ENCODE assay signal across 9 cellular contexts in the genomic region with DNA sequence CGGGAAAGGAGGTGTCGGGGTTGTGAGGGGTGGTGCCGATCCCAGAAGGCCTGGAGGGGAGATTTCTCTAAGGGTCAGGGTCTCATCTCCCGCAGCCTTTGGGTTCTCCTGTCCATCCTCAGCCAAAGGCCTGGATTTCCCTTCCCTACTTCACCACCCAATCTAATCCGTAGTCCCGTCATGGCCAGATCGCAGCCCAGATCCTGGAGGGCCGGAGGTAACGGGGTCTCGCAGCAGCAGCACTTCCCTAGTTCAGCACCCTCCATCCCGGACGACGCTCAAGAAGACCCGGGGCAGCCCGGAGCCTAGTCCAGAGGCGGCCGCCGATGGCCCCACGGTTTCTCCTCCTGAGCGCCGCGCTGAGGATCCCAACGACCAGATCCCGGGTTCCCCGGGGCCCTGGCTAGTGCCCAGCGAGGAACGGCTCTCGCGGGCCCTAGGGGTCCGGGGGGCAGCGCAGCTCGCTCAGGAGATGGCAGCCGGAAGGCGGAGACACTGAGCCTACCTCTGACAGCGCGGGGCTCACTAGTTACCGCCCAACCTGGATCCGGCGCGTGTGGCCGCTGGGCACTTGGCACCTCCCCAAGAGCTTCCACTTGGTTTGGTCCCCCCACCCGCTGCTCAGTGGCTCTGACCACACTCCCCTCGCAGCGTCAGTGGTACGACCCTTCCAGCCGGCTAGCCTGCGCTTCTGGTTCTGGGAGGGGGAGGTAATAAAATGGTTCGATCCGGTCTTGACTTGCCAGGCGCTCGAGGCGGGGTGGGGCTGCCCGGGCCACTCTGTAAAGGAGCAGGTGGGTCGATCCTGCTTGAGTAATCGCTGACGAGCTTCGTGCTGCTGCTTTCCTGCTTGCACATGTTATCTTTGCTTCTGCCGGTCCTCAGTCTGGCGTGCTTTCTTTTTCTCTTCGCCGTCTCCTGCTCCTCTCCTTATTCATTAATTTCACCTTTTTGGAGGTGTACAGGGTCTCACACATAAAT. TPM values are rescaled to one million over a fixed set of nuclear protein-coding genes. Genes with fewer than 3 reads are reported as not detected.
DNase-seq lines count a peak whose midpoint lies in the region; ATAC-seq and TF ChIP-seq lines count a peak whose summit lies in the region.
"Had no signal": no experiment of that assay in that cellular context is flagged by ENCODE, and none has a peak within 500 bp of the region (broad histone marks: within the 10 kb centered on the region; RNA-seq: fewer than 3 reads in every experiment).

No MANE protein-coding gene starts in this region.

- peak overlapping the region; percentile 93 for H3K27ac Mint-ChIP-seq in activated CD8-positive, alpha-beta T cell treated with anti-CD3 and anti-CD28 coated beads for 36 hours

- ATAC-seq in HG02642 (IDR thresholded peaks at IDR 0.05; ENCODE audit: poor library complexity, unreplicated experiment) (peak; percentile 39), lung (ENCODE audit: insufficient read depth, low FRiP score) (peak; percentile 6)
- ATAC-seq in activated CD8-positive, alpha-beta T cell treated with anti-CD3 and anti-CD28 coated beads for 36 hours, result peak; percentile 64

- CTCF ChIA-PET in activated CD8-positive, alpha-beta T cell treated with anti-CD3 and anti-CD28 coated beads for 36 hours (lab: Charles Lee), result interaction anchor here (0.9 to 6.1 kb wide), 4 partner anchors 11 to 103 kb away, joined by 3 to 34 read pairs (median 3); no protein-coding TSS in a partner anchor

- H3K27me3 Mint-ChIP-seq in activated CD8-positive, alpha-beta T cell treated with anti-CD3 and anti-CD28 coated beads for 36 hours, result no peaks in the 10 kb centered on the region

- WGBS in lung, 2 donors, result 11 to 42% methylated on average over 32 to 61 of the region's 61 CpGs

- no peaks in the 10 kb centered on the region for H3K9me3 Mint-ChIP-seq in activated CD8-positive, alpha-beta T cell treated with anti-CD3 and anti-CD28 coated beads for 36 hours

- POLR2A ChIA-PET in activated CD8-positive, alpha-beta T cell treated with anti-CD3 and anti-CD28 coated beads for 36 hours (lab: Charles Lee), result interaction anchor here (0.6 to 1.2 kb wide), 4 partner anchors 10 to 251 kb away, joined by 3 to 5 read pairs (median 3); no protein-coding TSS in a partner anchor

- peak overlapping the region; percentile 78 for H3K4me3 Mint-ChIP-seq in activated CD8-positive, alpha-beta T cell treated with anti-CD3 and anti-CD28 coated beads for 36 hours

- TF ChIP-seq CTCF in activated CD8-positive, alpha-beta T cell treated with anti-CD3 and anti-CD28 coated beads for 36 hours (IDR thresholded peaks at IDR 0.05), result peak; percentile 33
- no peak for TF ChIP-seq CTCF in lung (IDR thresholded peaks at IDR 0.05; ENCODE audit: control extremely low read depth, extremely low read depth)

- peaks cover 25% of the 10 kb centered on the region for H3K4me1 Mint-ChIP-seq in activated CD8-positive, alpha-beta T cell treated with anti-CD3 and anti-CD28 coated beads for 36 hours (ENCODE audit: low read depth)

- H3K27ac ChIP-seq in lung (ENCODE audit: low read depth in 1 of 2, low read length in 1 of 2), result peak overlapping the region; percentile 82 to 94
- H3K27ac ChIP-seq: SK-N-MC had no signal

- H3K4me3 ChIP-seq in lung, result no peak overlapping the region
- H3K4me3 ChIP-seq: SK-N-MC had no signal

- H3K9me3 ChIP-seq in lung (ENCODE audit: control insufficient read depth in 2 of 2, insufficient read depth in 1 of 2, low read length in 1 of 2), result peaks cover 0 to 9% of the 10 kb centered on the region in 2 donors

- H3K4me1 ChIP-seq in lung (ENCODE audit: control insufficient read depth in 2 of 2, insufficient read depth in 2 of 2, low read length in 2 of 2), result peaks cover 0 to 5% of the 10 kb centered on the region in 2 donors

- H3K27me3 ChIP-seq in lung (ENCODE audit: control insufficient read depth, insufficient read depth), result no peaks in the 10 kb centered on the region

- no peaks in the 10 kb centered on the region for H3K36me3 Mint-ChIP-seq in activated CD8-positive, alpha-beta T cell treated with anti-CD3 and anti-CD28 coated beads for 36 hours (ENCODE audit: low read depth)

- intact Hi-C loops in activated CD8-positive, alpha-beta T cell treated with anti-CD3 and anti-CD28 coated beads for 36 hours (cut with micrococcal nuclease), result no loop called here

- DNase-seq in DMS53 treated with DMSO at 0.1 percent for 48 hours (lab: John Stamatoyannopoulos, UW; ENCODE audit: unreplicated experiment) (peak; percentile 94), NCI-H510A (lab: John Stamatoyannopoulos, UW) (peak; percentile 93), ecto neural progenitor cell (ENCODE audit: low spot score) (peak; percentile 80), lung (ENCODE audit: low spot score) (peak; percentile 77), cortex of kidney (lab: John Stamatoyannopoulos, UW) (no peak)
- DNase-seq in activated CD8-positive, alpha-beta T cell treated with anti-CD3 and anti-CD28 coated beads for 36 hours, result peak; percentile 86
- DNase-seq in stimulated activated CD8-positive, alpha-beta memory T cell treated with anti-CD3 and anti-CD28 coated beads, Interleukin-15, amount 100 ng/mL, for 4 hours (ENCODE audit: low read depth in 2 of 2), result peak; percentile 42 to 57

- H3K36me3 ChIP-seq in lung (ENCODE audit: control insufficient read depth in 2 of 2, insufficient read depth in 2 of 2, low read length in 2 of 2), result no peaks in the 10 kb centered on the region

RNA-seq across cellular contexts. Expression of a gene that starts 3.6 kb away (rescaled TPM):
- total RNA-seq in activated CD8-positive, alpha-beta T cell treated with anti-CD3 and anti-CD28 coated beads for 36 hours, result under 1 TPM; 0.54 to 0.87 TPM
- total RNA-seq in lung, result 10 to 100 TPM in 1 of 2 donors, 1 to 10 TPM in 1; 7.3 to 15.2 TPM
- 10 to 100 TPM in 1 of 2 donors, 1 to 10 TPM in 1; 9.8 to 19.0 TPM for polyA plus RNA-seq in lung

RNA-seq across cellular contexts. Expression of a gene that starts 5.5 kb away (rescaled TPM):
- 100 to 1,000 TPM; 130 to 136 TPM for total RNA-seq in activated CD8-positive, alpha-beta T cell treated with anti-CD3 and anti-CD28 coated beads for 36 hours
- total RNA-seq in lung, result 100 to 1,000 TPM in 1 of 2 donors, 1 to 10 TPM in 1; 8.9 to 181 TPM
- 100 to 1,000 TPM; 138 to 222 TPM for polyA plus RNA-seq in lung

RNA-seq across cellular contexts. Expression of a gene that starts 20.0 kb away (rescaled TPM):
- 10 to 100 TPM; 25.9 TPM for total RNA-seq in activated CD8-positive, alpha-beta T cell treated with anti-CD3 and anti-CD28 coated beads for 36 hours
- total RNA-seq in lung, result 10 to 100 TPM; 10.0 to 16.3 TPM
- 10 to 100 TPM in 1 of 2 donors, 1 to 10 TPM in 1; 7.6 to 12.7 TPM for polyA plus RNA-seq in lung

RNA-seq across cellular contexts. Expression of a gene that starts 33.8 kb away (rescaled TPM):
- total RNA-seq in activated CD8-positive, alpha-beta T cell treated with anti-CD3 and anti-CD28 coated beads for 36 hours, result 10 to 100 TPM; 10.2 to 11.4 TPM
- total RNA-seq in lung, result 1 to 10 TPM; 3.2 to 5.6 TPM
- 1 to 10 TPM; 4.6 to 5.1 TPM for polyA plus RNA-seq in lung

RNA-seq across cellular contexts. Expression of a gene that starts 42.7 kb away (rescaled TPM):
- total RNA-seq in activated CD8-positive, alpha-beta T cell treated with anti-CD3 and anti-CD28 coated beads for 36 hours, result 10 to 100 TPM; 18.5 to 19.0 TPM
- 10 to 100 TPM; 18.1 to 23.1 TPM for total RNA-seq in lung
- polyA plus RNA-seq in lung, result 10 to 100 TPM in 1 of 2 donors, 1 to 10 TPM in 1; 9.1 to 20.6 TPM

Comparison
In these comparisons a context has a peak if more than half of its experiments do, and no peak if none do; other contexts are left out.
1. ATAC-seq: peak in every context shown above with its lines; median percentile 64 in activated CD8-positive, alpha-beta T cell treated with anti-CD3 and anti-CD28 coated beads for 36 hours; 39 in HG02642; 6 in lung.
2. RNA of a gene that starts 3.6 kb away (total RNA-seq): 7.3 to 15.2 TPM in lung; 0.54 to 0.87 TPM in activated CD8-positive, alpha-beta T cell treated with anti-CD3 and anti-CD28 coated beads for 36 hours; every median in the first group is over 4 times any median in the second.